In genomic region chr13:106846571-106846970, GRCh38 we compare ENCODE assay signal across 33 cellular contexts.
"Had no signal": no experiment of that assay in that cellular context is flagged by ENCODE, and none has a peak within 500 bp of the region (broad histone marks: within the 10 kb centered on the region; RNA-seq: fewer than 3 reads in every experiment).

No MANE protein-coding gene starts in this region.

- H3K9me3 Mint-ChIP-seq: activated B cell treated with CpG ODN at 0.5 μM for 24 hours; activated CD4-positive, alpha-beta memory T cell treated with anti-CD3 and anti-CD28 coated beads, Interleukin-2, amount 10 ng/mL, durations not matched to agents 7 days and 5 days; activated naive CD8-positive, alpha-beta T cell treated with anti-CD3 and anti-CD28 coated beads for 36 hours had no signal

- H3K27ac Mint-ChIP-seq: activated B cell treated with CpG ODN at 0.5 μM for 24 hours; activated CD4-positive, alpha-beta memory T cell treated with anti-CD3 and anti-CD28 coated beads, Interleukin-2, amount 10 ng/mL, durations not matched to agents 7 days and 5 days; activated CD8-positive, alpha-beta memory T cell treated with anti-CD3 and anti-CD28 coated beads, Interleukin-2, amount 10 ng/mL, durations not matched to agents 7 days and 5 days; activated naive CD8-positive, alpha-beta T cell treated with anti-CD3 and anti-CD28 coated beads for 36 hours had no signal

- H3K36me3 ChIP-seq: brain microvascular endothelial cell had no signal

- H3K36me3 Mint-ChIP-seq: activated CD8-positive, alpha-beta memory T cell treated with anti-CD3 and anti-CD28 coated beads, Interleukin-2, amount 10 ng/mL, durations not matched to agents 7 days and 5 days; activated naive CD8-positive, alpha-beta T cell treated with anti-CD3 and anti-CD28 coated beads for 36 hours had no signal

- DNase-seq: activated B cell treated with CpG ODN at 0.5 μM for 24 hours; activated CD4-positive, alpha-beta memory T cell treated with anti-CD3 and anti-CD28 coated beads, Interleukin-2, amount 10 ng/mL, durations not matched to agents 7 days and 5 days; activated CD4-positive, alpha-beta T cell treated with anti-CD3 and anti-CD28 coated beads for 1 hour; activated CD4-positive, alpha-beta T cell treated with anti-CD3 and anti-CD28 coated beads for 48 hours; activated CD8-positive, alpha-beta memory T cell treated with anti-CD3 and anti-CD28 coated beads for 24 hours; activated CD8-positive, alpha-beta memory T cell treated with anti-CD3 and anti-CD28 coated beads, Interleukin-2, amount 10 ng/mL, durations not matched to agents 7 days and 5 days; activated CD8-positive, alpha-beta memory T cell treated with anti-CD3 and anti-CD28 coated beads, Interleukin-2, amount 50 U/mL, for 48 hours; activated effector memory CD4-positive, alpha-beta T cell treated with anti-CD3 and anti-CD28 coated beads, Interleukin-2, amount 50 U/mL, for 16 hours; activated naive CD4-positive, alpha-beta T cell; activated naive CD4-positive, alpha-beta T cell treated with anti-CD3 and anti-CD28 coated beads, Interleukin-2, amount 50 U/mL, for 16 hours; activated naive CD8-positive, alpha-beta T cell treated with anti-CD3 and anti-CD28 coated beads for 36 hours; activated T-cell treated with anti-CD3 and anti-CD28 coated beads, Interleukin-2, amount 50 U/mL, for 48 hours; amniotic stem cell; aorta; brain microvascular endothelial cell; central memory CD4-positive, alpha-beta T cell; Karpas-422; KBM-7; NCI-H1105; NCI-H1417 treated with DMSO at 0.1 percent for 48 hours; NCI-H187 treated with DMSO at 0.1 percent for 48 hours; NCI-H2081; NCI-H2227 treated with DMSO at 0.1 percent for 48 hours; NCI-H446; NCI-H510A treated with DMSO at 0.1 percent for 48 hours; NCI-H526 treated with DMSO at 0.1 percent for 48 hours; Right ventricle myocardium superior; SW 1271; T-helper 1 cell; T-helper 2 cell; T-helper 9 cell had no signal

- FAIRE-seq: RCC 7860 had no signal

- H3K27me3 ChIP-seq: brain microvascular endothelial cell had no signal

- H3K27me3 Mint-ChIP-seq: activated B cell treated with CpG ODN at 0.5 μM for 24 hours; activated CD4-positive, alpha-beta memory T cell treated with anti-CD3 and anti-CD28 coated beads, Interleukin-2, amount 10 ng/mL, durations not matched to agents 7 days and 5 days; activated CD8-positive, alpha-beta memory T cell treated with anti-CD3 and anti-CD28 coated beads, Interleukin-2, amount 10 ng/mL, durations not matched to agents 7 days and 5 days had no signal

- H3K27ac ChIP-seq: brain microvascular endothelial cell, VCaP had no signal

- H3K4me3 Mint-ChIP-seq: activated B cell treated with CpG ODN at 0.5 μM for 24 hours; activated CD4-positive, alpha-beta memory T cell treated with anti-CD3 and anti-CD28 coated beads, Interleukin-2, amount 10 ng/mL, durations not matched to agents 7 days and 5 days; activated CD8-positive, alpha-beta memory T cell treated with anti-CD3 and anti-CD28 coated beads, Interleukin-2, amount 10 ng/mL, durations not matched to agents 7 days and 5 days; activated naive CD8-positive, alpha-beta T cell treated with anti-CD3 and anti-CD28 coated beads for 36 hours had no signal

- ATAC-seq: activated CD8-positive, alpha-beta memory T cell treated with anti-CD3 and anti-CD28 coated beads, Interleukin-2, amount 10 ng/mL, durations not matched to agents 7 days and 5 days had no signal

- H3K4me1 Mint-ChIP-seq: activated B cell treated with CpG ODN at 0.5 μM for 24 hours; activated CD4-positive, alpha-beta memory T cell treated with anti-CD3 and anti-CD28 coated beads, Interleukin-2, amount 10 ng/mL, durations not matched to agents 7 days and 5 days; activated CD8-positive, alpha-beta memory T cell treated with anti-CD3 and anti-CD28 coated beads, Interleukin-2, amount 10 ng/mL, durations not matched to agents 7 days and 5 days; activated naive CD8-positive, alpha-beta T cell treated with anti-CD3 and anti-CD28 coated beads for 36 hours had no signal
